30 cellular contexts compared by ENCODE assay signal in genomic region chr1:70718086-70718630, GRCh38.
DNase-seq lines count a peak whose midpoint lies in the region; ATAC-seq and TF ChIP-seq lines count a peak whose summit lies in the region.
"Had no signal": no experiment of that assay in that cellular context is flagged by ENCODE, and none has a peak within 500 bp of the region (broad histone marks: within the 10 kb centered on the region; RNA-seq: fewer than 3 reads in every experiment).

No MANE protein-coding gene starts in this region.

- no peaks in the 10 kb centered on the region for H3K27me3 Mint-ChIP-seq in HFFc6 (ENCODE audit: insufficient read depth)
- H3K27me3 Mint-ChIP-seq: IgD-negative memory B cell, naive B cell had no signal

- no peaks in the 10 kb centered on the region for H3K27me3 ChIP-seq in muscle layer of colon (ENCODE audit: control insufficient read depth in 1 of 2, insufficient read depth in 2 of 2, low read length in 2 of 2)
- H3K27me3 ChIP-seq: hepatocyte, spleen, vagina had no signal

- H3K27ac ChIP-seq in muscle layer of colon (ENCODE audit: low read depth, low read length): peak overlapping the region; percentile 14
- H3K27ac ChIP-seq: hepatocyte, spleen, vagina had no signal

- TF ChIP-seq CTCF in AG10803 (conservative IDR thresholded peaks at IDR 0.05; ENCODE audit: low read length) (no peak), HFFc6 (IDR thresholded peaks at IDR 0.05) (no peak)

- H3K27ac Mint-ChIP-seq in HFFc6: no peak overlapping the region
- H3K27ac Mint-ChIP-seq: activated naive CD8-positive, alpha-beta T cell; activated T-helper 2 cell treated with anti-CD3 and anti-CD28 coated beads, Interferon-gamma antibody, Interleukin-2, Interleukin-4, amounts not matched to agents 10 μg/mL and 5 μg/mL and 100 μg/mL, durations not matched to agents 14 hours and 24 hours and 36 hours; IgD-negative memory B cell; naive B cell; stimulated activated effector memory CD8-positive, alpha-beta T cell treated with anti-CD3 and anti-CD28 coated beads, Interleukin-12 subunit alpha, Interleukin-12 subunit beta, amount 100 ng/mL, for 72 hours had no signal

- H3K36me3 Mint-ChIP-seq in HFFc6 (ENCODE audit: low read depth): no peaks in the 10 kb centered on the region
- H3K36me3 Mint-ChIP-seq: activated naive CD8-positive, alpha-beta T cell; naive B cell; stimulated activated effector memory CD8-positive, alpha-beta T cell treated with anti-CD3 and anti-CD28 coated beads, Interleukin-12 subunit alpha, Interleukin-12 subunit beta, amount 100 ng/mL, for 72 hours had no signal

- H3K4me1 Mint-ChIP-seq in HFFc6 (ENCODE audit: low read depth): no peaks in the 10 kb centered on the region; the same call in 1 of the 2 replicates
- H3K4me1 Mint-ChIP-seq: IgD-negative memory B cell; naive B cell; stimulated activated effector memory CD8-positive, alpha-beta T cell treated with anti-CD3 and anti-CD28 coated beads, Interleukin-12 subunit alpha, Interleukin-12 subunit beta, amount 100 ng/mL, for 72 hours had no signal

- H3K4me3 Mint-ChIP-seq in HFFc6: no peak overlapping the region
- H3K4me3 Mint-ChIP-seq: activated naive CD8-positive, alpha-beta T cell; IgD-negative memory B cell; naive B cell; stimulated activated effector memory CD8-positive, alpha-beta T cell treated with anti-CD3 and anti-CD28 coated beads, Interleukin-12 subunit alpha, Interleukin-12 subunit beta, amount 100 ng/mL, for 72 hours had no signal

- H3K9me3 Mint-ChIP-seq in HFFc6: peaks cover 14% of the 10 kb centered on the region; the same call in 1 of the 2 replicates

- ATAC-seq in SK-N-SH treated with all-trans-retinoic acid at 6 μM for 48 hours (peak; percentile 54), HG03571 (IDR thresholded peaks at IDR 0.05; ENCODE audit: unreplicated experiment) (no peak)
- ATAC-seq: left lobe of liver; stimulated activated effector memory CD8-positive, alpha-beta T cell treated with anti-CD3 and anti-CD28 coated beads, Interleukin-12 subunit alpha, Interleukin-12 subunit beta, amount 100 ng/mL, for 72 hours had no signal

- no peak overlapping the region for H3K4me3 ChIP-seq in AG10803 (ENCODE audit: low read length)
- no peak overlapping the region for H3K4me3 ChIP-seq in muscle layer of colon (ENCODE audit: low read depth in 1 of 2, low read length in 2 of 2)
- H3K4me3 ChIP-seq: hepatocyte, spleen, vagina had no signal

- H3K9ac ChIP-seq in muscle layer of colon (ENCODE audit: low read length): no peak overlapping the region

- no peaks in the 10 kb centered on the region for H3K9me3 ChIP-seq in muscle layer of colon (ENCODE audit: low read length)
- H3K9me3 ChIP-seq: vagina had no signal

- H3K4me1 ChIP-seq in muscle layer of colon (ENCODE audit: insufficient read depth, low read length): peaks cover 8% of the 10 kb centered on the region
- H3K4me1 ChIP-seq: spleen, vagina had no signal

- no peaks in the 10 kb centered on the region for H3K36me3 ChIP-seq in muscle layer of colon (ENCODE audit: insufficient read depth, low read length)
- H3K36me3 ChIP-seq: spleen, vagina had no signal

- DNase-seq in AG10803 (ENCODE audit: low read depth) (peak; percentile 61), HFFc6 (peak; percentile 10), SKM-1 (lab: John Stamatoyannopoulos, UW; ENCODE audit: unreplicated experiment) (no peak), HuH-7 (ENCODE audit: low spot score) (no peak)
- DNase-seq in activated effector memory CD4-positive, alpha-beta T cell treated with Interleukin-2 at 50 U/mL for 16 hours: no peak
- DNase-seq: ACHN; activated CD4-positive, alpha-beta T cell treated with anti-CD3 and anti-CD28 coated beads, Interleukin-2, amount 50 U/mL, for 48 hours; activated CD4-positive, CD25-positive, alpha-beta regulatory T cell; activated CD8-positive, alpha-beta memory T cell treated with anti-CD3 and anti-CD28 coated beads, Interleukin-2, amount 50 U/mL, for 48 hours; C1 segment of cervical spinal cord; HCEC 1CT; mesendoderm; naive B cell; NCI-H1105 treated with DMSO at 0.1 percent for 48 hours; NCI-H526 treated with DMSO at 0.1 percent for 48 hours; OCI-M1; spleen; stimulated activated CD4-positive, alpha-beta T cell treated with anti-CD3 and anti-CD28 coated beads, Interleukin-2, amount 100 ng/mL, for 48 hours; substantia nigra; SW 1271 had no signal

TF ChIP-seq in SK-N-SH treated with all-trans-retinoic acid at 6 μM for 48 hours, 23 proteins besides CTCF, POLR2A, EP300 and RAD21:
- TF ChIP-seq PPARA (CRISPR knock-in tag; IDR thresholded peaks at IDR 0.05; ENCODE audit: borderline replicate concordance): no peak
- no peak for TF ChIP-seq OSR1 (CRISPR knock-in tag; IDR thresholded peaks at IDR 0.05)
- TF ChIP-seq CSDC2 (CRISPR knock-in tag; IDR thresholded peaks at IDR 0.05): no peak
- no peak for TF ChIP-seq TOX (CRISPR knock-in tag; IDR thresholded peaks at IDR 0.05; ENCODE audit: borderline replicate concordance)
- TF ChIP-seq ISL1 (CRISPR knock-in tag; IDR thresholded peaks at IDR 0.05): 0 out of 2 replicates have a peak, but pooled peaks have one; percentile 8
- TF ChIP-seq ZNF8 (CRISPR knock-in tag; IDR thresholded peaks at IDR 0.05): no peak

Comparison
In these comparisons a context has a peak if more than half of its experiments do, and no peak if none do; other contexts are left out.
1. DNase-seq: peak in AG10803 (single experiment) and HFFc6 (single experiment); none in SKM-1 (single experiment), activated effector memory CD4-positive, alpha-beta T cell treated with Interleukin-2 at 50 U/mL for 16 hours (single experiment) and HuH-7 (single experiment).